16 cellular contexts compared by ENCODE assay signal in genomic region chr2:133975135-133975534, GRCh38.
A peak's percentile ranks its signal among the peaks of the same experiment; 100 is the strongest.
DNase-seq lines count a peak whose midpoint lies in the region; ATAC-seq, FAIRE-seq and TF ChIP-seq lines count a peak whose summit lies in the region.
"Had no signal": no experiment of that assay in that cellular context is flagged by ENCODE, and none has a peak within 500 bp of the region (broad histone marks: within the 10 kb centered on the region; RNA-seq: fewer than 3 reads in every experiment).

No MANE protein-coding gene starts in this region.

- no peak overlapping the region for H3K4me3 Mint-ChIP-seq in activated T-helper 17 cell treated with anti-CD3 and anti-CD28 coated beads, Interleukin-2, amount 50 U/mL, for 72 hours
- no peak overlapping the region for H3K4me3 Mint-ChIP-seq in stimulated activated effector memory CD8-positive, alpha-beta T cell treated with anti-CD3 and anti-CD28 coated beads, Interleukin-12 subunit alpha, Interleukin-12 subunit beta, amount 100 ng/mL, for 72 hours
- H3K4me3 Mint-ChIP-seq: CD8-positive, alpha-beta memory T cell; IgD-negative memory B cell had no signal

- no TSS peak for BruUV-seq in PC-3 (replicated peaks; lab: Mats Ljungman, UMichigan)

- no peak overlapping the region for H3K27ac Mint-ChIP-seq in activated T-helper 17 cell treated with anti-CD3 and anti-CD28 coated beads, Interleukin-2, amount 50 U/mL, for 72 hours
- H3K27ac Mint-ChIP-seq in stimulated activated effector memory CD8-positive, alpha-beta T cell treated with anti-CD3 and anti-CD28 coated beads, Interleukin-12 subunit alpha, Interleukin-12 subunit beta, amount 100 ng/mL, for 72 hours: peak overlapping the region; percentile 38
- H3K27ac Mint-ChIP-seq: IgD-negative memory B cell had no signal

- H3K4me1 ChIP-seq in BLaER1 treated with 17β-estradiol and CSF1 and Interleukin-3, amounts not matched to agents 10 nM and 100 nM: peaks cover 24 to 33% (median 31%) of the 10 kb centered on the region in 10 experiments
- no peaks in the 10 kb centered on the region for H3K4me1 ChIP-seq in PC-3 (ENCODE audit: insufficient read depth, low read length)
- H3K4me1 ChIP-seq: BE2C, Caco-2, HAP-1 had no signal

- H3K27me3 Mint-ChIP-seq in activated T-helper 17 cell treated with anti-CD3 and anti-CD28 coated beads, Interleukin-2, amount 50 U/mL, for 72 hours: peaks cover 15% of the 10 kb centered on the region
- H3K27me3 Mint-ChIP-seq: IgD-negative memory B cell had no signal

- no peaks in the 10 kb centered on the region; a peak in 1 of 22 replicates for H4K20me1 ChIP-seq in BLaER1 treated with 17β-estradiol and CSF1 and Interleukin-3, amounts not matched to agents 10 nM and 100 nM
- no peaks in the 10 kb centered on the region for H4K20me1 ChIP-seq in PC-3 (ENCODE audit: low read length)

- intact Hi-C loops in PC-3 (cut with micrococcal nuclease): no loop called here

- no peak for TF ChIP-seq CTCF in PC-3 (conservative IDR thresholded peaks at IDR 0.05; ENCODE audit: low read depth, low read length)

- H3K36me3 Mint-ChIP-seq in activated T-helper 17 cell treated with anti-CD3 and anti-CD28 coated beads, Interleukin-2, amount 50 U/mL, for 72 hours (ENCODE audit: low read depth): no peaks in the 10 kb centered on the region
- H3K36me3 Mint-ChIP-seq in stimulated activated effector memory CD8-positive, alpha-beta T cell treated with anti-CD3 and anti-CD28 coated beads, Interleukin-12 subunit alpha, Interleukin-12 subunit beta, amount 100 ng/mL, for 72 hours: no peaks in the 10 kb centered on the region
- H3K36me3 Mint-ChIP-seq: CD8-positive, alpha-beta memory T cell; IgD-negative memory B cell had no signal

- TF ChIP-seq POLR2A in GM12892 (IDR thresholded peaks at IDR 0.05; ENCODE audit: low read depth, low read length): no peak

- peak overlapping the region in 9 of 11 experiments; percentile 35 to 67 (median 55); a peak in 12 of 22 replicates for H3K4me2 ChIP-seq in BLaER1 treated with 17β-estradiol and CSF1 and Interleukin-3, amounts not matched to agents 10 nM and 100 nM
- H3K4me2 ChIP-seq in PC-3 (ENCODE audit: low read length): no peak overlapping the region

- no peak overlapping the region for H3K4me3 ChIP-seq in BLaER1 treated with 17β-estradiol and CSF1 and Interleukin-3, amounts not matched to agents 10 nM and 100 nM
- H3K4me3 ChIP-seq in PC-3 (ENCODE audit: low read length): no peak overlapping the region
- H3K4me3 ChIP-seq: HAP-1 had no signal

- no peak overlapping the region for H2AFZ ChIP-seq in PC-3 (ENCODE audit: low read length)

- no peak overlapping the region for H3K27ac ChIP-seq in BLaER1 treated with 17β-estradiol and CSF1 and Interleukin-3, amounts not matched to agents 10 nM and 100 nM
- H3K27ac ChIP-seq in PC-3 (ENCODE audit: low read length): no peak overlapping the region

- no peaks in the 10 kb centered on the region for H3K9me3 Mint-ChIP-seq in activated T-helper 17 cell treated with anti-CD3 and anti-CD28 coated beads, Interleukin-2, amount 50 U/mL, for 72 hours
- H3K9me3 Mint-ChIP-seq in stimulated activated effector memory CD8-positive, alpha-beta T cell treated with anti-CD3 and anti-CD28 coated beads, Interleukin-12 subunit alpha, Interleukin-12 subunit beta, amount 100 ng/mL, for 72 hours: no peaks in the 10 kb centered on the region
- H3K9me3 Mint-ChIP-seq: CD8-positive, alpha-beta memory T cell had no signal

- H3K9me2 ChIP-seq in PC-3 (replicated peaks; ENCODE audit: low read length): no peaks in the 10 kb centered on the region

- no peak for DNase-seq in GM12892 (ENCODE audit: insufficient read length)
- no peak for DNase-seq in stimulated activated effector memory CD8-positive, alpha-beta T cell treated with anti-CD3 and anti-CD28 coated beads, Interleukin-12 subunit alpha, Interleukin-12 subunit beta, amount 100 ng/mL, for 72 hours (ENCODE audit: low spot score in 2 of 2)
- DNase-seq in PC-3: no peak
- no peak for DNase-seq in nucleus accumbens (lab: John Stamatoyannopoulos, UW)
- no peak for DNase-seq in NCI-H1436 (lab: John Stamatoyannopoulos, UW)
- DNase-seq: BE2C; Caco-2; CD8-positive, alpha-beta memory T cell; GF-D8; GOT3; KG1 had no signal

- peak; percentile 14 for ATAC-seq in activated T-helper 17 cell treated with anti-CD3 and anti-CD28 coated beads, Interleukin-2, amount 50 U/mL, for 72 hours (replicated peaks)
- no peak for ATAC-seq in stimulated activated effector memory CD8-positive, alpha-beta T cell treated with anti-CD3 and anti-CD28 coated beads, Interleukin-12 subunit alpha, Interleukin-12 subunit beta, amount 100 ng/mL, for 72 hours
- ATAC-seq in PC-3: no peak

- H3K9me3 ChIP-seq in BLaER1 treated with 17β-estradiol and CSF1 and Interleukin-3, amounts not matched to agents 10 nM and 100 nM (replicated peaks in 1 of 11): peaks cover 0 to 8% (median 0%) of the 10 kb centered on the region in 11 experiments; a peak in 1 of 22 replicates
- H3K9me3 ChIP-seq in PC-3 (ENCODE audit: low read length): no peaks in the 10 kb centered on the region
- H3K9me3 ChIP-seq: BE2C, Caco-2, HAP-1 had no signal

- no peaks in the 10 kb centered on the region for H3K36me3 ChIP-seq in BLaER1 treated with 17β-estradiol and CSF1 and Interleukin-3, amounts not matched to agents 10 nM and 100 nM
- no peaks in the 10 kb centered on the region for H3K36me3 ChIP-seq in PC-3 (ENCODE audit: low read depth, low read length)
- H3K36me3 ChIP-seq: BE2C, HAP-1 had no signal

- peak; percentile 46 for FAIRE-seq in GM12892 (lab: Jason Lieb, UNC)
- FAIRE-seq: A204.1 had no signal

- CTCF ChIA-PET in PC-3 (lab: Charles Lee): no interaction called here

- no peaks in the 10 kb centered on the region for H3F3A ChIP-seq in PC-3 (ENCODE audit: low read length, unreplicated experiment)

- H3K4me1 Mint-ChIP-seq in activated T-helper 17 cell treated with anti-CD3 and anti-CD28 coated beads, Interleukin-2, amount 50 U/mL, for 72 hours: no peaks in the 10 kb centered on the region
- H3K4me1 Mint-ChIP-seq in stimulated activated effector memory CD8-positive, alpha-beta T cell treated with anti-CD3 and anti-CD28 coated beads, Interleukin-12 subunit alpha, Interleukin-12 subunit beta, amount 100 ng/mL, for 72 hours: peaks cover 8% of the 10 kb centered on the region
- H3K4me1 Mint-ChIP-seq: CD8-positive, alpha-beta memory T cell had no signal

- H3K27me3 ChIP-seq in BLaER1 treated with 17β-estradiol and CSF1 and Interleukin-3, amounts not matched to agents 10 nM and 100 nM: no peaks in the 10 kb centered on the region
- peaks cover 36% of the 10 kb centered on the region for H3K27me3 ChIP-seq in PC-3 (ENCODE audit: low read length)
- H3K27me3 ChIP-seq: BE2C had no signal

- H3K9ac ChIP-seq in BLaER1 treated with 17β-estradiol and CSF1 and Interleukin-3, amounts not matched to agents 10 nM and 100 nM: no peak overlapping the region
- no peak overlapping the region for H3K9ac ChIP-seq in PC-3 (ENCODE audit: low read length)

- POLR2A ChIA-PET in PC-3 (lab: Charles Lee; ENCODE audit: unreplicated experiment): no interaction called here

- no peaks in the 10 kb centered on the region for H3K79me2 ChIP-seq in PC-3 (ENCODE audit: low read length)
